In the genomic region with DNA sequence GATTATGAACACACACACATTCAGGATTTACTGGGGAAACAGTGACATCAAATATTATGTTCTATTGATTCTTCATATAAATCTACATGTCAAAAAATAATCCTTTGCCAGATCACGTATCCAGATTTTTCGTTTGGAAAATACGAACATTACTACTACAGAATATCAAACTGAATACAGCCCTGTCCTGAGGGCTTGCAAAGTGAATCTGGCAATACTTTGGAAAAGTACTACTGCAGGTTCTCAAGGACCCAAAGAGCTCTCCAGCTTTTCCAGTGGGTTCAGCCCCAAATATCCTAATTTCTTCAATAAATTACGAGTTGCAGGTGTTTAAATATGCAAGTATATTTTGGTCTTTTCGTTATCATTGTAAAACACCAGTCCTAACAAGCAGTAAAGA, we compare ENCODE assay signal across 8 cellular contexts. TPM values are rescaled to one million over a fixed set of nuclear protein-coding genes. Genes with fewer than 3 reads are reported as not detected.
DNase-seq lines count a peak whose midpoint lies in the region; ATAC-seq and TF ChIP-seq lines count a peak whose summit lies in the region.

No MANE protein-coding gene starts in this region.

- no peaks in the 10 kb centered on the region for H3K27me3 ChIP-seq in Caco-2 (replicated peaks; ENCODE audit: control insufficient read depth, insufficient read depth, low read length)
- no peaks in the 10 kb centered on the region for H3K27me3 ChIP-seq in effector memory CD4-positive, alpha-beta T cell (replicated peaks; ENCODE audit: control insufficient read depth, insufficient read depth, low read length, poor library complexity, severe bottlenecking)

- H3K9me3 ChIP-seq in Caco-2, result peaks cover 7% of the 10 kb centered on the region
- H3K9me3 ChIP-seq in effector memory CD4-positive, alpha-beta T cell (ENCODE audit: control insufficient read depth, low read length), result no peaks in the 10 kb centered on the region

- H3K36me3 ChIP-seq in Caco-2 (ENCODE audit: control insufficient read depth, insufficient read depth, low read length), result no peaks in the 10 kb centered on the region
- H3K36me3 ChIP-seq in effector memory CD4-positive, alpha-beta T cell (ENCODE audit: control insufficient read depth, insufficient read depth, low read length), result peaks cover 3% of the 10 kb centered on the region

- H3K9me3 Mint-ChIP-seq in Caco-2 (ENCODE audit: unreplicated experiment) (no peaks in the 10 kb centered on the region), nephron progenitor cell (peaks cover 25% of the 10 kb centered on the region)

- H3K4me1 ChIP-seq in Caco-2, result no peaks in the 10 kb centered on the region
- peaks cover 9% of the 10 kb centered on the region for H3K4me1 ChIP-seq in effector memory CD4-positive, alpha-beta T cell (ENCODE audit: control insufficient read depth, insufficient read depth, low read length, poor library complexity, severe bottlenecking)

- intact Hi-C loops in Caco-2 (cut with micrococcal nuclease; ENCODE audit: unreplicated experiment), result no loop called here

- no TSS peak for BruUV-seq in Caco-2 (replicated peaks; lab: Mats Ljungman, UMichigan)

- H3K27ac ChIP-seq in effector memory CD4-positive, alpha-beta T cell (ENCODE audit: insufficient read depth, low read length, poor library complexity, severe bottlenecking), result peak overlapping the region; percentile 62

- CTCF ChIA-PET in Caco-2 (lab: Charles Lee), result no interaction called here

- peak; percentile 17 for ATAC-seq in GM21529 (IDR thresholded peaks at IDR 0.05; ENCODE audit: unreplicated experiment)

- H3K36me3 Mint-ChIP-seq in Caco-2 (ENCODE audit: insufficient read depth, unreplicated experiment) (no peaks in the 10 kb centered on the region), nephron progenitor cell (ENCODE audit: low read depth) (peaks cover 39% of the 10 kb centered on the region)

- H3K27me3 Mint-ChIP-seq in Caco-2 (ENCODE audit: insufficient read depth, unreplicated experiment) (peaks cover 4% of the 10 kb centered on the region), nephron progenitor cell (ENCODE audit: low read depth, poor library complexity) (no peaks in the 10 kb centered on the region)

- POLR2A ChIA-PET in Caco-2 (lab: Charles Lee), result no interaction called here

- peak overlapping the region; percentile 58 for H3K4me3 ChIP-seq in Caco-2 (ENCODE audit: low read depth, low read length)
- H3K4me3 ChIP-seq in effector memory CD4-positive, alpha-beta T cell (ENCODE audit: insufficient read depth, low read depth, low read length, poor library complexity, severe bottlenecking), result peak overlapping the region; percentile 97

- TF ChIP-seq CTCF in Caco-2 (IDR thresholded peaks at IDR 0.05; ENCODE audit: insufficient read depth in 1 of 2, low read depth in 1 of 2, low read length in 1 of 2, severe bottlenecking in 1 of 2, unreplicated experiment in 1 of 2), result no peak
- no peak for TF ChIP-seq CTCF in nephron progenitor cell (IDR thresholded peaks at IDR 0.05)

- H3K4me3 Mint-ChIP-seq in Caco-2 (ENCODE audit: unreplicated experiment), result peak overlapping the region; percentile 89
- H3K4me3 Mint-ChIP-seq in nephron progenitor cell, result peak overlapping the region; percentile 98

- DNase-seq in Caco-2 (no peak), NCI-H146 (lab: John Stamatoyannopoulos, UW) (peak; percentile 9), nephron progenitor cell (no peak), ecto neural progenitor cell (ENCODE audit: low spot score) (no peak), NCI-H524 treated with DMSO at 0.1 percent for 48 hours (lab: John Stamatoyannopoulos, UW) (no peak), NCI-H2196 treated with DMSO at 0.1 percent for 48 hours (lab: John Stamatoyannopoulos, UW; ENCODE audit: unreplicated experiment) (no peak)
- DNase-seq in effector memory CD4-positive, alpha-beta T cell, result no peak

- peaks cover 6% of the 10 kb centered on the region for H3K4me1 Mint-ChIP-seq in Caco-2 (ENCODE audit: low read depth, unreplicated experiment)
- peaks cover 31% of the 10 kb centered on the region for H3K4me1 Mint-ChIP-seq in nephron progenitor cell

- H3K27ac Mint-ChIP-seq in Caco-2 (ENCODE audit: unreplicated experiment), result peak overlapping the region; percentile 90
- no peak overlapping the region for H3K27ac Mint-ChIP-seq in nephron progenitor cell

RNA-seq across cellular contexts. Expression of a gene that starts 0.4 kb away (rescaled TPM):
- total RNA-seq in Caco-2 (2022), result 92.1 and 103 TPM in 2 replicates
